ENCODE assay signal across 9 cellular contexts in genomic region chr6:122642604-122643003, GRCh38. TPM values are rescaled to one million over a fixed set of nuclear protein-coding genes. Genes with fewer than 3 reads are reported as not detected.
DNase-seq lines count a peak whose midpoint lies in the region; ATAC-seq, FAIRE-seq and TF ChIP-seq lines count a peak whose summit lies in the region.
"Not testable (repeated sequence)": the region's sequence is repeated elsewhere in the genome, so short reads cannot be mapped to it uniquely, and the experiment has no call there.
"Had no signal": no experiment of that assay in that cellular context is flagged by ENCODE, and none has a peak within 500 bp of the region (broad histone marks: within the 10 kb centered on the region; RNA-seq: fewer than 3 reads in every experiment).

No MANE protein-coding gene starts in this region.

- peak; percentile 59 for FAIRE-seq in A549 (lab: Jason Lieb, UNC)
- FAIRE-seq in GM12878 (lab: Jason Lieb, UNC): peak; percentile 73
- FAIRE-seq in colon (lab: Jason Lieb, UNC): peak; percentile 94
- peak; percentile 96 for FAIRE-seq in islet of Langerhans (lab: Jason Lieb, UNC)

- H3K4me3 ChIP-seq in A549; GM12878; epithelial cell of esophagus (ENCODE audit: low read length); mucosa of descending colon: not testable (repeated sequence)

- not testable (repeated sequence) for H3K27ac ChIP-seq in A549; GM12878 (ENCODE audit: control insufficient read depth, insufficient read depth)

- H4K20me1 ChIP-seq in GM12878 (ENCODE audit: control insufficient read depth, insufficient read depth): not testable (repeated sequence)

- WGBS in A549 (ENCODE audit: missing lambda C conversion rate): 100% methylated on average over 1 of the region's 1 CpG
- WGBS in GM12878 (ENCODE audit: insufficient coverage, insufficient replicate concordance, low lambda C conversion rate, missing lambda C conversion rate): 47% methylated on average over 1 of the region's 1 CpG

- RAD21 ChIA-PET in GM12878 (lab: Charles Lee; ENCODE audit: unreplicated experiment): interaction anchor here (0.7 to 1.8 kb wide), 4 partner anchors 11 to 90 kb away, joined by 3 to 5 read pairs (median 3); partner anchors contain the start of gene PKIB

- not testable (repeated sequence) for H3K79me2 ChIP-seq in GM12878 (ENCODE audit: control insufficient read depth, insufficient read depth, low read length)

- in situ Hi-C loops in GM12878 (cut with MboI): not testable (repeated sequence)

- not testable (repeated sequence) for H3K9me3 ChIP-seq in A549; GM12878 (replicated peaks; ENCODE audit: control insufficient read depth, insufficient read depth, low read length); mucosa of descending colon

- not testable (repeated sequence) for TF ChIP-seq EP300 in A549 (IDR thresholded peaks at IDR 0.05); GM12878 (IDR thresholded peaks at IDR 0.05; ENCODE audit: borderline replicate concordance in 1 of 2, control insufficient read depth in 1 of 2, low read depth in 2 of 2, low read length in 2 of 2)

- TF ChIP-seq POLR2A in A549 (IDR thresholded peaks at IDR 0.05; ENCODE audit: low read length); GM12878 (IDR thresholded peaks at IDR 0.05; ENCODE audit: low read depth, low read length): not testable (repeated sequence)

- H3K4me1 ChIP-seq in A549; GM12878 (ENCODE audit: control insufficient read depth, insufficient read depth, low read length); mucosa of descending colon (ENCODE audit: low read depth): not testable (repeated sequence)

- not testable (repeated sequence) for H3K27me3 ChIP-seq in GM12878 (replicated peaks in 1 of 2; ENCODE audit: control insufficient read depth in 2 of 2, insufficient read depth in 2 of 2, low read length in 1 of 2)

- H3K9ac ChIP-seq in GM12878 (ENCODE audit: control insufficient read depth, insufficient read depth, low read length): not testable (repeated sequence)

- not testable (repeated sequence) for ATAC-seq in A549, GM12878
- ATAC-seq in mucosa of descending colon: peak; percentile 78

- H2AFZ ChIP-seq in GM12878 (ENCODE audit: control insufficient read depth, low read depth, low read length): not testable (repeated sequence)

- not testable (repeated sequence) for TF ChIP-seq CTCF in A549 (IDR thresholded peaks at IDR 0.05); GM12878 (IDR thresholded peaks at IDR 0.05 in 2 of 3, conservative IDR thresholded peaks at IDR 0.05 in 1 of 3; ENCODE audit: control insufficient read depth in 2 of 3, extremely low read depth in 1 of 3, insufficient read depth in 1 of 3, low read depth in 3 of 3, low read length in 3 of 3); epithelial cell of esophagus (IDR thresholded peaks at IDR 0.05; ENCODE audit: insufficient read depth, low read depth, low read length, missing control alignments); mucosa of descending colon (IDR thresholded peaks at IDR 0.05)

- H3K4me2 ChIP-seq in A549; GM12878 (ENCODE audit: control insufficient read depth, insufficient read depth): not testable (repeated sequence)

- intact Hi-C loops in GM12878 (cut with micrococcal nuclease; ENCODE audit: unreplicated experiment); mucosa of descending colon (cut with DNase I, micrococcal nuclease): not testable (repeated sequence)

- DNase-seq in A549 (ENCODE audit: low read depth in 1 of 2, low spot score in 1 of 2); GM12878 (ENCODE audit: low read depth, low spot score); mucosa of descending colon: not testable (repeated sequence)
- DNase-seq in NCI-H69 (lab: John Stamatoyannopoulos, UW): peak; percentile 42
- peak; percentile 63 for DNase-seq in epithelial cell of esophagus (ENCODE audit: low read depth)

- TF ChIP-seq RAD21 in A549 (conservative IDR thresholded peaks at IDR 0.05 in 1 of 2, IDR thresholded peaks at IDR 0.05 in 1 of 2); GM12878 (IDR thresholded peaks at IDR 0.05; ENCODE audit: insufficient read depth, low read depth, low read length): not testable (repeated sequence)

- POLR2A ChIA-PET in A549 (lab: Yijun Ruan, JAX); GM12878 (lab: Charles Lee): not testable (repeated sequence)

- SMC1A ChIA-PET in GM12878 (lab: Charles Lee; ENCODE audit: uncharacterized antibody, unreplicated experiment): interaction anchor here (0.7 to 4.1 kb wide), 12 partner anchors 10 to 156 kb away, joined by 3 to 19 read pairs (median 3); no protein-coding TSS in a partner anchor

- H3K36me3 ChIP-seq in GM12878 (ENCODE audit: control insufficient read depth in 2 of 2, insufficient read depth in 2 of 2, low read length in 1 of 2); mucosa of descending colon (ENCODE audit: low read depth): not testable (repeated sequence)

- CTCF ChIA-PET in A549 (lab: Yijun Ruan, JAX) (interaction anchor here (0.9 kb wide), 1 partner anchor 32 kb away, joined by 3 read pairs; the partner anchor contains the start of gene PKIB), GM12878 (lab: Yijun Ruan, JAX) (interaction anchor here (0.9 to 2.2 kb wide), 7 partner anchors 16 to 196 kb away, joined by 3 to 6 read pairs (median 4); partner anchors contain the start of gene PKIB)

- not testable (repeated sequence) for BruUV-seq in GM12878 (replicated peaks; lab: Mats Ljungman, UMichigan)

RNA-seq across cellular contexts. Expression of gene PKIB, which starts 32.4 kb away (rescaled TPM):
- polyA plus RNA-seq in A549 (2011; rRNA removed): 1.3 and 1.5 TPM in 2 replicates
- polyA plus RNA-seq in A549 (2012; cell fraction: cytosol; rRNA removed): 0.14 and 0.17 TPM in 2 replicates
- polyA plus RNA-seq in A549 (2012; cell fraction: nucleus; rRNA removed): 0.15 and 0.16 TPM in 2 replicates
- 0.37 to 0.67 TPM (median 0.58 TPM) in 3 replicates for polyA plus RNA-seq in A549 (2017; fragmentation: RNase III; extraction: RNeasy Plus Mini Kit Qiagen cat#74134 plus additional on column Dnase treatment)
- 0.29 and 0.99 TPM in 2 replicates for polyA minus RNA-seq in A549 (2011; rRNA and poly(A)+ RNA removed)
- total RNA-seq in GM12878 (2013; cell fraction: nucleolus; rRNA removed): 2.0 and 2.7 TPM in 2 replicates
- 0.51 and 1.1 TPM in 2 replicates for total RNA-seq in GM12878 (2014; rRNA removed)
- total RNA-seq in GM12878 (2014; rRNA removed; fragmentation: Illumina TruSeq; extraction: Trizol): 0.88 and 0.94 TPM in 2 replicates
- 0.19 and 0.74 TPM in 2 replicates for total RNA-seq in GM12878 (2021)
- 0.49 TPM for polyA plus RNA-seq in GM12878 (2011; ENCODE audit: low read depth)
- polyA plus RNA-seq in GM12878 (2011; rRNA removed): 1.6 and 1.8 TPM in 2 replicates
- polyA plus RNA-seq in GM12878 (2011; cell fraction: cytosol; rRNA removed): 0.42 and 0.49 TPM in 2 replicates
- 0.70 and 1.1 TPM in 2 replicates for polyA plus RNA-seq in GM12878 (2011; cell fraction: nucleus; rRNA removed)
- 1.00 and 1.3 TPM in 2 replicates for polyA plus RNA-seq in GM12878 (2012)
- 0.87 TPM in 1 of 2 replicates, not detected in the other for polyA plus RNA-seq in GM12878 (2014; fragmentation: Illumina TruSeq; extraction: Trizol)
- polyA plus RNA-seq in GM12878 (2014; fragmentation: Nextera tagmentation; extraction: Ambion mirVana): 1 to 10 TPM in 1 of 2 experiments, under 1 TPM in 1; 0.97 to 1.8 TPM
- polyA plus RNA-seq in GM12878 (2014; rRNA removed): 0.20 and 0.49 TPM in 2 replicates
- under 1 TPM; 0.82 to 0.87 TPM for polyA plus RNA-seq in GM12878 (2016; fragmentation: Nextera tagmentation; extraction: Ambion mirVana)
- polyA minus RNA-seq in GM12878 (2011; rRNA and poly(A)+ RNA removed): 0.62 TPM in 1 of 2 replicates, not detected in the other
- not detected in 2 replicates for polyA minus RNA-seq in GM12878 (2011; cell fraction: cytosol; rRNA and poly(A)+ RNA removed)
- 1.2 and 2.2 TPM in 2 replicates for polyA minus RNA-seq in GM12878 (2011; cell fraction: nucleus; rRNA and poly(A)+ RNA removed)
- total RNA-seq in mucosa of descending colon: 100 to 1,000 TPM in 2 of 3 donors, 10 to 100 TPM in 1; 75.1 to 214 (median 122) TPM
- total RNA-seq: G401 had no signal
- polyA plus RNA-seq: IgD-negative memory B cell had no signal

Comparison
In these comparisons a context has a peak if more than half of its experiments do, and no peak if none do; other contexts are left out.
1. RNA of gene PKIB, which starts 32.4 kb away (total RNA-seq): 75.1 to 214 TPM in mucosa of descending colon; 0.19 to 2.7 TPM in GM12878; every median in the first group is over 10 times any median in the second.